17 cellular contexts compared by ENCODE assay signal in genomic region chr12:25970916-25971674, GRCh38. TPM values are rescaled to one million over a fixed set of nuclear protein-coding genes. Genes with fewer than 3 reads are reported as not detected.
DNase-seq lines count a peak whose midpoint lies in the region; ATAC-seq, FAIRE-seq and TF ChIP-seq lines count a peak whose summit lies in the region.
"Had no signal": no experiment of that assay in that cellular context is flagged by ENCODE, and none has a peak within 500 bp of the region (broad histone marks: within the 10 kb centered on the region; RNA-seq: fewer than 3 reads in every experiment).

No MANE protein-coding gene starts in this region.

- DNase-seq in AG09319 (ENCODE audit: extremely low read depth, low read depth): no peak
- no peak for DNase-seq in astrocyte (ENCODE audit: low read depth)
- no peak for DNase-seq in glutamatergic neuron
- no peak for DNase-seq in psoas muscle
- no peak for DNase-seq in activated T-helper 2 cell treated with anti-CD3 and anti-CD28 coated beads, Interferon-gamma antibody, Interleukin-2, Interleukin-4, amounts not matched to agents 10 μg/mL and 5 μg/mL and 100 μg/mL, durations not matched to agents 14 hours and 24 hours and 36 hours (ENCODE audit: low spot score)
- DNase-seq in HuH-7.5 (ENCODE audit: low spot score): no peak
- no peak for DNase-seq in SHP77 (lab: John Stamatoyannopoulos, UW)
- DNase-seq in NCI-H146 treated with DMSO at 0.1 percent for 48 hours (lab: John Stamatoyannopoulos, UW; ENCODE audit: unreplicated experiment): no peak
- DNase-seq: activated CD8-positive, alpha-beta memory T cell treated with anti-CD3 and anti-CD28 coated beads, Interleukin-2, amount 50 U/mL, for 4 hours; activated naive CD8-positive, alpha-beta T cell treated with anti-CD3 and anti-CD28 coated beads for 36 hours; hippocampal formation; NCI-H2081 treated with DMSO at 0.1 percent for 48 hours; SJCRH30; WERI-Rb-1 had no signal

- H3K27ac ChIP-seq in astrocyte (ENCODE audit: low read depth, low read length) (peak overlapping the region; percentile 29), psoas muscle (peak overlapping the region; percentile 18)
- H3K27ac ChIP-seq: HL-60, SJCRH30, WERI-Rb-1 had no signal

- no peaks in the 10 kb centered on the region for H3K36me3 ChIP-seq in astrocyte (ENCODE audit: insufficient read depth, low read length)
- no peaks in the 10 kb centered on the region for H3K36me3 ChIP-seq in psoas muscle (ENCODE audit: insufficient read depth in 1 of 2, low read depth in 1 of 2)
- H3K36me3 ChIP-seq: SJCRH30, WERI-Rb-1 had no signal

- H3K27me3 ChIP-seq in astrocyte (ENCODE audit: insufficient read depth, low read length) (no peaks in the 10 kb centered on the region), psoas muscle (ENCODE audit: insufficient read depth in 3 of 3, low read length in 2 of 3) (no peaks in the 10 kb centered on the region)
- H3K27me3 ChIP-seq: SJCRH30 had no signal

- no peak for FAIRE-seq in astrocyte (lab: Jason Lieb, UNC)
- FAIRE-seq: GM12878 had no signal

- H3K9me3 Mint-ChIP-seq in astrocyte (ENCODE audit: unreplicated experiment) (no peaks in the 10 kb centered on the region), glutamatergic neuron (ENCODE audit: unreplicated experiment) (peaks cover 5% of the 10 kb centered on the region)
- H3K9me3 Mint-ChIP-seq in activated T-helper 2 cell treated with anti-CD3 and anti-CD28 coated beads, Interferon-gamma antibody, Interleukin-2, Interleukin-4, amounts not matched to agents 10 μg/mL and 5 μg/mL and 100 μg/mL, durations not matched to agents 14 hours and 24 hours and 36 hours: no peaks in the 10 kb centered on the region
- H3K9me3 Mint-ChIP-seq: activated naive CD8-positive, alpha-beta T cell treated with anti-CD3 and anti-CD28 coated beads for 36 hours had no signal

- H3K36me3 Mint-ChIP-seq in astrocyte (ENCODE audit: low read depth, unreplicated experiment): no peaks in the 10 kb centered on the region
- peaks cover 5% of the 10 kb centered on the region for H3K36me3 Mint-ChIP-seq in glutamatergic neuron (ENCODE audit: unreplicated experiment)
- no peaks in the 10 kb centered on the region for H3K36me3 Mint-ChIP-seq in activated T-helper 2 cell treated with anti-CD3 and anti-CD28 coated beads, Interferon-gamma antibody, Interleukin-2, Interleukin-4, amounts not matched to agents 10 μg/mL and 5 μg/mL and 100 μg/mL, durations not matched to agents 14 hours and 24 hours and 36 hours (ENCODE audit: low read depth)
- H3K36me3 Mint-ChIP-seq: activated naive CD8-positive, alpha-beta T cell treated with anti-CD3 and anti-CD28 coated beads for 36 hours had no signal

- H3K4me2 ChIP-seq in astrocyte (ENCODE audit: low read length): no peak overlapping the region

- no peak overlapping the region for H2AFZ ChIP-seq in astrocyte (ENCODE audit: low read depth, low read length)

- peaks cover 98% of the 10 kb centered on the region for H3K79me2 ChIP-seq in astrocyte (ENCODE audit: insufficient read depth, low read length)

- 45 to 57% (median 46%) methylated on average over 5 of the region's 5 CpGs for WGBS in psoas muscle, 3 donors

- peak in 1 of 4 donors; percentile 42 for ATAC-seq in psoas muscle
- ATAC-seq: GM12878 had no signal

- H3K27ac Mint-ChIP-seq in astrocyte (ENCODE audit: unreplicated experiment): no peak overlapping the region
- no peak overlapping the region for H3K27ac Mint-ChIP-seq in glutamatergic neuron (ENCODE audit: unreplicated experiment)
- H3K27ac Mint-ChIP-seq in activated T-helper 2 cell treated with anti-CD3 and anti-CD28 coated beads, Interferon-gamma antibody, Interleukin-2, Interleukin-4, amounts not matched to agents 10 μg/mL and 5 μg/mL and 100 μg/mL, durations not matched to agents 14 hours and 24 hours and 36 hours: no peak overlapping the region
- H3K27ac Mint-ChIP-seq: activated naive CD8-positive, alpha-beta T cell treated with anti-CD3 and anti-CD28 coated beads for 36 hours had no signal

- H3K4me3 Mint-ChIP-seq in astrocyte (ENCODE audit: unreplicated experiment) (no peak overlapping the region), glutamatergic neuron (ENCODE audit: unreplicated experiment) (no peak overlapping the region)
- H3K4me3 Mint-ChIP-seq in activated T-helper 2 cell treated with anti-CD3 and anti-CD28 coated beads, Interferon-gamma antibody, Interleukin-2, Interleukin-4, amounts not matched to agents 10 μg/mL and 5 μg/mL and 100 μg/mL, durations not matched to agents 14 hours and 24 hours and 36 hours (ENCODE audit: low read depth): no peak overlapping the region
- H3K4me3 Mint-ChIP-seq: activated naive CD8-positive, alpha-beta T cell treated with anti-CD3 and anti-CD28 coated beads for 36 hours had no signal

- H3K9ac ChIP-seq in astrocyte (ENCODE audit: low read length): no peak overlapping the region

- TF ChIP-seq CTCF in AG09319 (IDR thresholded peaks at IDR 0.05; ENCODE audit: low read depth, low read length) (peak; percentile 18), astrocyte (IDR thresholded peaks at IDR 0.05; ENCODE audit: insufficient read depth, low read depth, low read length) (peak; percentile 6), glutamatergic neuron (IDR thresholded peaks at IDR 0.05; ENCODE audit: partially characterized antibody, unreplicated experiment) (peak; percentile 43), psoas muscle (IDR thresholded peaks at IDR 0.05) (no peak)

- H4K20me1 ChIP-seq in astrocyte (ENCODE audit: insufficient read depth, low read length): peaks cover 55% of the 10 kb centered on the region

- H3K27me3 Mint-ChIP-seq in astrocyte (ENCODE audit: low read depth, unreplicated experiment) (no peaks in the 10 kb centered on the region), glutamatergic neuron (ENCODE audit: unreplicated experiment) (no peaks in the 10 kb centered on the region)
- H3K27me3 Mint-ChIP-seq in activated T-helper 2 cell treated with anti-CD3 and anti-CD28 coated beads, Interferon-gamma antibody, Interleukin-2, Interleukin-4, amounts not matched to agents 10 μg/mL and 5 μg/mL and 100 μg/mL, durations not matched to agents 14 hours and 24 hours and 36 hours (ENCODE audit: low read depth): peaks cover 3% of the 10 kb centered on the region

- H3K4me1 ChIP-seq in astrocyte (ENCODE audit: insufficient read depth, low read length) (peaks cover 26% of the 10 kb centered on the region), psoas muscle (peaks cover 47% of the 10 kb centered on the region)
- H3K4me1 ChIP-seq: SJCRH30 had no signal

- H3K4me3 ChIP-seq in astrocyte (ENCODE audit: insufficient read depth, low read depth, low read length) (no peak overlapping the region), psoas muscle (no peak overlapping the region)
- H3K4me3 ChIP-seq: GM12878, lung, SJCRH30 had no signal

- intact Hi-C loops in psoas muscle (cut with DNase I): loop anchor here in 1 of 2 donors (5.0 kb wide), 1 partner anchor 36 kb away; no protein-coding TSS in a partner anchor
- intact Hi-C loops in activated T-helper 2 cell treated with anti-CD3 and anti-CD28 coated beads, Interferon-gamma antibody, Interleukin-2, Interleukin-4, amounts not matched to agents 10 μg/mL and 5 μg/mL and 100 μg/mL, durations not matched to agents 14 hours and 24 hours and 36 hours (cut with micrococcal nuclease): no loop called here

- H3K4me1 Mint-ChIP-seq in astrocyte (ENCODE audit: low read depth, unreplicated experiment): peaks cover 6% of the 10 kb centered on the region
- peaks cover 20% of the 10 kb centered on the region for H3K4me1 Mint-ChIP-seq in glutamatergic neuron (ENCODE audit: low read depth, unreplicated experiment)
- H3K4me1 Mint-ChIP-seq in activated T-helper 2 cell treated with anti-CD3 and anti-CD28 coated beads, Interferon-gamma antibody, Interleukin-2, Interleukin-4, amounts not matched to agents 10 μg/mL and 5 μg/mL and 100 μg/mL, durations not matched to agents 14 hours and 24 hours and 36 hours (ENCODE audit: low read depth): no peaks in the 10 kb centered on the region
- H3K4me1 Mint-ChIP-seq: activated naive CD8-positive, alpha-beta T cell treated with anti-CD3 and anti-CD28 coated beads for 36 hours had no signal

- H3K9me3 ChIP-seq in astrocyte (ENCODE audit: insufficient read depth, low read depth, low read length): no peaks in the 10 kb centered on the region
- H3K9me3 ChIP-seq in psoas muscle: no peaks in the 10 kb centered on the region
- H3K9me3 ChIP-seq: SJCRH30 had no signal

RNA-seq across cellular contexts. Expression of gene RASSF8, which starts 12.6 kb away (rescaled TPM):
- total RNA-seq in astrocyte (24.2 and 39.5 TPM in 2 replicates), glutamatergic neuron (ENCODE audit: unreplicated experiment) (41.3 TPM), psoas muscle (10 to 100 TPM; 41.9 to 80.3 (median 54.2) TPM)
- 10 to 100 TPM in 2 of 3 donors, 1 to 10 TPM in 1; 7.7 to 19.4 (median 14.6) TPM for polyA plus RNA-seq in psoas muscle
- total RNA-seq in activated T-helper 2 cell treated with anti-CD3 and anti-CD28 coated beads, Interferon-gamma antibody, Interleukin-2, Interleukin-4, amounts not matched to agents 10 μg/mL and 5 μg/mL and 100 μg/mL, durations not matched to agents 14 hours and 24 hours and 36 hours: 0.16 and 0.28 TPM in 2 replicates

Comparison
In these comparisons a context has a peak if more than half of its experiments do, and no peak if none do; other contexts are left out.
1. RNA of gene RASSF8, which starts 12.6 kb away (total RNA-seq): 41.9 to 80.3 TPM in psoas muscle, 41.3 TPM in glutamatergic neuron (single experiment) and 24.2 to 39.5 TPM in astrocyte; 0.16 to 0.28 TPM in activated T-helper 2 cell treated with anti-CD3 and anti-CD28 coated beads, Interferon-gamma antibody, Interleukin-2, Interleukin-4, amounts not matched to agents 10 μg/mL and 5 μg/mL and 100 μg/mL, durations not matched to agents 14 hours and 24 hours and 36 hours; every median in the first group is over 10 times any median in the second.